In genomic region chr2:172282944-172283343, GRCh38 we compare ENCODE assay signal across 14 cellular contexts.
DNase-seq lines count a peak whose midpoint lies in the region; ATAC-seq and TF ChIP-seq lines count a peak whose summit lies in the region.
"Had no signal": no experiment of that assay in that cellular context is flagged by ENCODE, and none has a peak within 500 bp of the region (broad histone marks: within the 10 kb centered on the region; RNA-seq: fewer than 3 reads in every experiment).

No MANE protein-coding gene starts in this region.

- H2AFZ ChIP-seq in mammary epithelial cell (ENCODE audit: low read depth, low read length), result peak overlapping the region; percentile 41

- intact Hi-C loops in mammary epithelial cell (cut with micrococcal nuclease), result loop anchor here (1.0 to 5.0 kb wide), 6 partner anchors 34 to 182 kb away; no protein-coding TSS in a partner anchor

- peak overlapping the region; percentile 16 for H3K9ac ChIP-seq in mammary epithelial cell (ENCODE audit: insufficient read depth, low read length)

- H3K9me3 ChIP-seq in mammary epithelial cell (replicated peaks; ENCODE audit: insufficient read depth, low read length), result no peaks in the 10 kb centered on the region
- H3K9me3 ChIP-seq: right lobe of liver had no signal

- ATAC-seq in GM21381 (IDR thresholded peaks at IDR 0.05; ENCODE audit: unreplicated experiment), result no peak
- ATAC-seq: left ventricle myocardium superior had no signal

- WGBS in mammary epithelial cell (ENCODE audit: low coverage, missing lambda C conversion rate), result 67% methylated on average over 5 of the region's 5 CpGs

- no peaks in the 10 kb centered on the region for H4K20me1 ChIP-seq in mammary epithelial cell (ENCODE audit: insufficient read depth, low read length)

- BruUV-seq in mammary epithelial cell (replicated peaks; lab: Mats Ljungman, UMichigan), result no TSS peak

- peak overlapping the region; percentile 77 for H3K27ac ChIP-seq in mammary epithelial cell (ENCODE audit: insufficient read depth, low read depth, low read length)
- H3K27ac ChIP-seq: right lobe of liver, VCaP had no signal

- H3K79me2 ChIP-seq in mammary epithelial cell (ENCODE audit: insufficient read depth, low read length), result no peaks in the 10 kb centered on the region

- H3K4me1 ChIP-seq in mammary epithelial cell (ENCODE audit: insufficient read depth, low read length), result peaks cover 48% of the 10 kb centered on the region
- H3K4me1 ChIP-seq: right lobe of liver had no signal

- in situ Hi-C loops in mammary epithelial cell (cut with MboI; ENCODE audit: low sequenced_read_pairs in 2 of 2), result loop anchor here (10.0 kb wide), 2 partner anchors 108 to 182 kb away; no protein-coding TSS in a partner anchor

- CTCF ChIA-PET in mammary epithelial cell (lab: Charles Lee; ENCODE audit: low non-redundant PET), result interaction anchor here (0.6 to 1.0 kb wide), 6 partner anchors 66 to 198 kb away, joined by 3 to 5 read pairs (median 3); partner anchors contain the start of gene DLX1

- no peaks in the 10 kb centered on the region for H3K36me3 ChIP-seq in mammary epithelial cell (ENCODE audit: insufficient read depth, low read length)
- H3K36me3 ChIP-seq: right lobe of liver had no signal

- H3K4me3 ChIP-seq in mammary epithelial cell (replicated peaks in 1 of 3; ENCODE audit: insufficient read depth in 1 of 3, low read depth in 2 of 3, low read length in 3 of 3), result no peak overlapping the region
- H3K4me3 ChIP-seq: right lobe of liver had no signal

- no peak overlapping the region for H3K4me2 ChIP-seq in mammary epithelial cell (ENCODE audit: insufficient read depth, low read depth, low read length)

- DNase-seq in CD1c-positive myeloid dendritic cell (ENCODE audit: extremely low spot score) (peak; percentile 67), NCI-H226 (peak; percentile 34), mammary epithelial cell (peak; percentile 69), myocyte (ENCODE audit: low read depth) (peak; percentile 93), NCI-H187 treated with DMSO at 0.1 percent for 48 hours (lab: John Stamatoyannopoulos, UW) (no peak)
- no peak for DNase-seq in stimulated activated naive CD4-positive, alpha-beta T cell (lab: John Stamatoyannopoulos, UW)
- DNase-seq in stimulated activated CD4-positive, alpha-beta T cell treated with anti-CD3 and anti-CD28 coated beads, Interleukin-2, amount 100 ng/mL, for 24 hours, result no peak
- DNase-seq: DND-41; left ventricle myocardium superior; NCI-H446; right lobe of liver; stimulated activated CD8-positive, alpha-beta memory T cell treated with anti-CD3 and anti-CD28 coated beads, Interleukin-4, amount 100 ng/mL, for 48 hours had no signal

- TF ChIP-seq CTCF in mammary epithelial cell (conservative IDR thresholded peaks at IDR 0.05 in 1 of 2, IDR thresholded peaks at IDR 0.05 in 1 of 2; ENCODE audit: extremely low read depth in 1 of 2, insufficient read depth in 1 of 2, low read depth in 1 of 2, low read length in 2 of 2), result no peak

- H3K27me3 ChIP-seq in mammary epithelial cell (ENCODE audit: insufficient read depth, low read length), result no peaks in the 10 kb centered on the region
- H3K27me3 ChIP-seq: right lobe of liver had no signal

- dilution Hi-C loops in mammary epithelial cell (cut with HindIII; ENCODE audit: low sequenced_read_pairs), result no loop called here

Comparison
In these comparisons a context has a peak if more than half of its experiments do, and no peak if none do; other contexts are left out.
1. DNase-seq: peak in CD1c-positive myeloid dendritic cell (single experiment), NCI-H226 (single experiment), mammary epithelial cell (single experiment) and myocyte (single experiment); none in stimulated activated naive CD4-positive, alpha-beta T cell (0 of 6), stimulated activated CD4-positive, alpha-beta T cell treated with anti-CD3 and anti-CD28 coated beads, Interleukin-2, amount 100 ng/mL, for 24 hours (0 of 2) and NCI-H187 treated with DMSO at 0.1 percent for 48 hours (single experiment).